In the genomic region with DNA sequence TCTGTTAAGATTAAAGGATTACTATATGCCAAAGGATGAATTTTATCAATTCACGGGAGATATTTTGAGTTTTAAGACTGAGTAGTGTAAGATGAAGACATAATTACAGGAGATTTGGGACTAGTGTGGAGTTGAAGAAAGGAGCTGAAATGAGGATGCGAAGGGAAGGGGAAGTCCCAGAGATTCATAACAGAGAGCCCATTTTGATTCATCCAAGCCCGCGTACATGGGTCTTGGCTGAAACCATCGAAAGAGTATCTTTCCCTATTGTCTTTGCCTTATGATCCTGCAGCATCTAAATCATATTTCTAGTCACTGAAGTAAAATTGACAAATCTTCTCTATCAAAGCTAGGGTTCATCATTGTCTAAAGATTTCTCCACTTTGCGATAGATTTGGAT, we compare ENCODE assay signal across 25 cellular contexts.
"Had no signal": no experiment of that assay in that cellular context is flagged by ENCODE, and none has a peak within 500 bp of the region (broad histone marks: within the 10 kb centered on the region; RNA-seq: fewer than 3 reads in every experiment).

No MANE protein-coding gene starts in this region.

- ATAC-seq: activated naive CD8-positive, alpha-beta T cell treated with anti-CD3 and anti-CD28 coated beads, Interleukin-2, amount 50 U/mL, for 24 hours; body of pancreas; WTC11 had no signal

- H3K4me3 ChIP-seq: ascending aorta, body of pancreas, Peyer's patch, SJSA1 had no signal

- H3K27me3 Mint-ChIP-seq: activated CD4-positive, alpha-beta T cell treated with anti-CD3 and anti-CD28 coated beads, Interleukin-2, amount 10 ng/mL, durations not matched to agents 24 days and 14 days had no signal

- DNase-seq: activated CD4-positive, alpha-beta T cell treated with anti-CD3 and anti-CD28 coated beads for 1 hour; activated CD4-positive, alpha-beta T cell treated with anti-CD3 and anti-CD28 coated beads, Interleukin-2, amount 10 ng/mL, durations not matched to agents 24 days and 14 days; activated CD4-positive, alpha-beta T cell treated with anti-CD3 and anti-CD28 coated beads, Interleukin-2, amount 50 U/mL, for 48 hours; activated effector memory CD4-positive, alpha-beta T cell treated with anti-CD3 and anti-CD28 coated beads, Interleukin-2, amount 50 U/mL, for 16 hours; activated naive CD4-positive, alpha-beta T cell treated with Interleukin-2 at 50 U/mL for 16 hours; activated naive CD8-positive, alpha-beta T cell treated with anti-CD3 and anti-CD28 coated beads, Interleukin-2, amount 50 U/mL, for 24 hours; body of pancreas; central memory CD4-positive, alpha-beta T cell; Kasumi-1; KBM-7; NCI-H1092; NCI-H1417 treated with DMSO at 0.1 percent for 48 hours; NCI-H1694 treated with DMSO at 0.1 percent for 48 hours; NCI-H2029 treated with DMSO at 0.1 percent for 48 hours; NCI-H510A treated with DMSO at 0.1 percent for 48 hours; NK-92 treated with Interleukin-12 subunit alpha and Interleukin-12 subunit beta, amount 100 ng/mL, for 24 hours; Peyer's patch; SHP77; T-helper 9 cell had no signal

- H3K27ac ChIP-seq: body of pancreas, Peyer's patch, RWPE1, SJSA1 had no signal

- H3K4me3 Mint-ChIP-seq: activated CD4-positive, alpha-beta T cell treated with anti-CD3 and anti-CD28 coated beads, Interleukin-2, amount 10 ng/mL, durations not matched to agents 24 days and 14 days; activated naive CD8-positive, alpha-beta T cell treated with anti-CD3 and anti-CD28 coated beads, Interleukin-2, amount 50 U/mL, for 24 hours; T-helper 1 cell treated with Interleukin-12 subunit alpha and Interleukin-12 subunit beta and Interleukin-4 antibody, amounts not matched to agents 30 μg/mL and 1 μg/mL, for 36 hours; WTC11 had no signal

- H3K4me1 Mint-ChIP-seq: activated CD4-positive, alpha-beta T cell treated with anti-CD3 and anti-CD28 coated beads, Interleukin-2, amount 10 ng/mL, durations not matched to agents 24 days and 14 days; activated naive CD8-positive, alpha-beta T cell treated with anti-CD3 and anti-CD28 coated beads, Interleukin-2, amount 50 U/mL, for 24 hours had no signal

- H3K9me3 ChIP-seq: ascending aorta, body of pancreas, Peyer's patch, SJSA1 had no signal

- H3K36me3 ChIP-seq: ascending aorta, Peyer's patch, SJSA1 had no signal

- H3K9me3 Mint-ChIP-seq: activated CD4-positive, alpha-beta T cell treated with anti-CD3 and anti-CD28 coated beads, Interleukin-2, amount 10 ng/mL, durations not matched to agents 24 days and 14 days; activated naive CD4-positive, alpha-beta T cell treated with anti-CD3 and anti-CD28 coated beads, Interleukin-2, amount 50 U/mL, for 72 hours; activated naive CD8-positive, alpha-beta T cell treated with anti-CD3 and anti-CD28 coated beads, Interleukin-2, amount 50 U/mL, for 24 hours; T-helper 1 cell treated with Interleukin-12 subunit alpha and Interleukin-12 subunit beta and Interleukin-4 antibody, amounts not matched to agents 30 μg/mL and 1 μg/mL, for 36 hours had no signal

- H3K36me3 Mint-ChIP-seq: activated naive CD4-positive, alpha-beta T cell treated with anti-CD3 and anti-CD28 coated beads, Interleukin-2, amount 50 U/mL, for 72 hours had no signal

- H3K27ac Mint-ChIP-seq: activated CD4-positive, alpha-beta T cell treated with anti-CD3 and anti-CD28 coated beads, Interleukin-2, amount 10 ng/mL, durations not matched to agents 24 days and 14 days; activated naive CD4-positive, alpha-beta T cell treated with anti-CD3 and anti-CD28 coated beads, Interleukin-2, amount 50 U/mL, for 72 hours; activated naive CD8-positive, alpha-beta T cell treated with anti-CD3 and anti-CD28 coated beads, Interleukin-2, amount 50 U/mL, for 24 hours; T-helper 1 cell treated with Interleukin-12 subunit alpha and Interleukin-12 subunit beta and Interleukin-4 antibody, amounts not matched to agents 30 μg/mL and 1 μg/mL, for 36 hours; WTC11 had no signal
